12 cellular contexts compared by ENCODE assay signal in genomic region chr2:207472343-207473202, GRCh38. TPM values are rescaled to one million over a fixed set of nuclear protein-coding genes. Genes with fewer than 3 reads are reported as not detected.
DNase-seq lines count a peak whose midpoint lies in the region; ATAC-seq, FAIRE-seq and TF ChIP-seq lines count a peak whose summit lies in the region.
"Had no signal": no experiment of that assay in that cellular context is flagged by ENCODE, and none has a peak within 500 bp of the region (broad histone marks: within the 10 kb centered on the region; RNA-seq: fewer than 3 reads in every experiment).

No MANE protein-coding gene starts in this region.

- peak overlapping the region; percentile 58 for H3K27ac ChIP-seq in endothelial cell of umbilical vein (ENCODE audit: insufficient read depth, low read depth, low read length)
- H3K27ac ChIP-seq in muscle layer of colon (ENCODE audit: low read depth, low read length) = no peak overlapping the region
- peak overlapping the region in 2 of 4 donors; percentile 2 to 7 for H3K27ac ChIP-seq in transverse colon
- H3K27ac ChIP-seq in effector memory CD4-positive, alpha-beta T cell (ENCODE audit: insufficient read depth, low read length, poor library complexity, severe bottlenecking) = no peak overlapping the region
- H3K27ac ChIP-seq: HL-60 had no signal

- peak overlapping the region in 1 of 3 experiments; percentile 40 for H3K4me3 ChIP-seq in endothelial cell of umbilical vein (replicated peaks in 1 of 3; ENCODE audit: insufficient read depth in 1 of 3, low read depth in 1 of 3, low read length in 3 of 3)
- peak overlapping the region in 1 of 2 donors; percentile 45 for H3K4me3 ChIP-seq in muscle layer of colon (ENCODE audit: low read depth in 1 of 2, low read length in 2 of 2)
- no peak overlapping the region for H3K4me3 ChIP-seq in transverse colon
- no peak overlapping the region for H3K4me3 ChIP-seq in effector memory CD4-positive, alpha-beta T cell (ENCODE audit: insufficient read depth, low read depth, low read length, poor library complexity, severe bottlenecking)

- POLR2A ChIA-PET in activated CD4-positive, alpha-beta memory T cell treated with anti-CD3 and anti-CD28 coated beads for 36 hours (lab: Charles Lee) = interaction anchor here (1.0 to 1.2 kb wide), 3 partner anchors 308 to 672 kb away, joined by 3 to 6 read pairs (median 6); no protein-coding TSS in a partner anchor
- POLR2A ChIA-PET in activated CD4-positive, alpha-beta memory T cell treated with anti-CD3 and anti-CD28 coated beads, Interleukin-2, amount 10 ng/mL, durations not matched to agents 7 days and 5 days (lab: Charles Lee) = interaction anchor here (0.7 to 2.1 kb wide), 7 partner anchors 16 to 672 kb away, joined by 3 to 8 read pairs (median 5); no protein-coding TSS in a partner anchor
- POLR2A ChIA-PET in endothelial cell of umbilical vein (lab: Charles Lee) = interaction anchor here (1.4 to 1.5 kb wide), 2 partner anchors 305 to 307 kb away, joined by 5 to 6 read pairs; partner anchors contain the start of gene KLF7

- no peaks in the 10 kb centered on the region for H3K9me3 Mint-ChIP-seq in activated CD4-positive, alpha-beta memory T cell treated with anti-CD3 and anti-CD28 coated beads for 36 hours
- H3K9me3 Mint-ChIP-seq in activated CD4-positive, alpha-beta memory T cell treated with anti-CD3 and anti-CD28 coated beads, Interleukin-2, amount 10 ng/mL, durations not matched to agents 7 days and 5 days = no peaks in the 10 kb centered on the region
- no peaks in the 10 kb centered on the region for H3K9me3 Mint-ChIP-seq in type B pancreatic cell
- H3K9me3 Mint-ChIP-seq: activated T-cell treated with anti-CD3 and anti-CD28 coated beads, Interleukin-2, amount 50 U/mL, for 4 hours; naive B cell had no signal

- H3K4me2 ChIP-seq in endothelial cell of umbilical vein (ENCODE audit: insufficient read depth, low read length) = peak overlapping the region; percentile 86

- intact Hi-C loops in activated CD4-positive, alpha-beta memory T cell treated with anti-CD3 and anti-CD28 coated beads for 36 hours (cut with micrococcal nuclease) = loop anchor here (1.0 to 10.0 kb wide), 8 partner anchors 78 to 918 kb away; no protein-coding TSS in a partner anchor
- intact Hi-C loops in endothelial cell of umbilical vein (cut with micrococcal nuclease) = loop anchor here (1.0 to 10.0 kb wide), 10 partner anchors 138 to 918 kb away; no protein-coding TSS in a partner anchor
- intact Hi-C loops in transverse colon (cut with DNase I; ENCODE audit: low total_unique reads) = loop anchor here (1.0 kb wide), 1 partner anchor 489 kb away; no protein-coding TSS in a partner anchor

- in situ Hi-C loops in transverse colon (cut with MboI; ENCODE audit: low pct_ligation_motif_present in 1 of 4, low pct_unique_long_range_greater_than_20kb in 1 of 4, low sequenced_read_pairs in 3 of 4) = loop anchor here (5.0 to 10.0 kb wide), 6 partner anchors 488 to 778 kb away; no protein-coding TSS in a partner anchor

- H2AFZ ChIP-seq in endothelial cell of umbilical vein (ENCODE audit: low read depth, low read length) = peak overlapping the region; percentile 96

- TF ChIP-seq CTCF in endothelial cell of umbilical vein (IDR thresholded peaks at IDR 0.05; ENCODE audit: extremely low read depth in 1 of 2, insufficient read depth in 1 of 2, low read depth in 1 of 2, low read length in 2 of 2) (no peak), type B pancreatic cell (conservative IDR thresholded peaks at IDR 0.05) (no peak), transverse colon (IDR thresholded peaks at IDR 0.05) (no peak)

- H3K36me3 Mint-ChIP-seq in activated CD4-positive, alpha-beta memory T cell treated with anti-CD3 and anti-CD28 coated beads for 36 hours = no peaks in the 10 kb centered on the region
- H3K36me3 Mint-ChIP-seq in activated CD4-positive, alpha-beta memory T cell treated with anti-CD3 and anti-CD28 coated beads, Interleukin-2, amount 10 ng/mL, durations not matched to agents 7 days and 5 days (ENCODE audit: low read depth) = no peaks in the 10 kb centered on the region
- no peaks in the 10 kb centered on the region for H3K36me3 Mint-ChIP-seq in type B pancreatic cell

- H3K9ac ChIP-seq in endothelial cell of umbilical vein (replicated peaks; ENCODE audit: extremely low read depth, insufficient read depth, low read length) = peak overlapping the region; percentile 41
- peak overlapping the region; percentile 31 for H3K9ac ChIP-seq in muscle layer of colon (ENCODE audit: low read length)

- H3K36me3 ChIP-seq in endothelial cell of umbilical vein (ENCODE audit: control insufficient read depth in 2 of 2, extremely low read depth in 1 of 2, insufficient read depth in 2 of 2, low read length in 2 of 2) (no peaks in the 10 kb centered on the region), muscle layer of colon (ENCODE audit: insufficient read depth, low read length) (no peaks in the 10 kb centered on the region), transverse colon (no peaks in the 10 kb centered on the region)
- H3K36me3 ChIP-seq in effector memory CD4-positive, alpha-beta T cell (ENCODE audit: control insufficient read depth, insufficient read depth, low read length) = no peaks in the 10 kb centered on the region
- H3K36me3 ChIP-seq: heart right ventricle had no signal

- H3K9me3 ChIP-seq in endothelial cell of umbilical vein (replicated peaks; ENCODE audit: control insufficient read depth, insufficient read depth, low read length) = no peaks in the 10 kb centered on the region
- no peaks in the 10 kb centered on the region for H3K9me3 ChIP-seq in muscle layer of colon (ENCODE audit: low read length)
- H3K9me3 ChIP-seq in transverse colon = no peaks in the 10 kb centered on the region
- H3K9me3 ChIP-seq in effector memory CD4-positive, alpha-beta T cell (ENCODE audit: control insufficient read depth, low read length) = no peaks in the 10 kb centered on the region
- H3K9me3 ChIP-seq: heart right ventricle had no signal

- TF ChIP-seq POLR2A in endothelial cell of umbilical vein (IDR thresholded peaks at IDR 0.05; ENCODE audit: low read depth, low read length) (no peak), transverse colon (IDR thresholded peaks at IDR 0.05) (no peak)

- DNase-seq in activated CD4-positive, alpha-beta memory T cell treated with anti-CD3 and anti-CD28 coated beads for 36 hours = no peak
- DNase-seq in activated CD4-positive, alpha-beta memory T cell treated with anti-CD3 and anti-CD28 coated beads, Interleukin-2, amount 10 ng/mL, durations not matched to agents 7 days and 5 days = no peak
- no peak for DNase-seq in endothelial cell of umbilical vein (ENCODE audit: low read depth, low spot score)
- DNase-seq in type B pancreatic cell (ENCODE audit: extremely low spot score, unreplicated experiment) = no peak
- no peak for DNase-seq in transverse colon
- DNase-seq in effector memory CD4-positive, alpha-beta T cell = no peak
- DNase-seq: activated T-cell treated with anti-CD3 and anti-CD28 coated beads, Interleukin-2, amount 50 U/mL, for 4 hours; naive B cell had no signal

- WGBS in transverse colon (ENCODE audit: low coverage in 1 of 2), 2 donors = 72% methylated on average over 13 to 14 of the region's 14 CpGs

- H3K4me3 Mint-ChIP-seq in activated CD4-positive, alpha-beta memory T cell treated with anti-CD3 and anti-CD28 coated beads for 36 hours = no peak overlapping the region
- H3K4me3 Mint-ChIP-seq in activated CD4-positive, alpha-beta memory T cell treated with anti-CD3 and anti-CD28 coated beads, Interleukin-2, amount 10 ng/mL, durations not matched to agents 7 days and 5 days = no peak overlapping the region
- H3K4me3 Mint-ChIP-seq in type B pancreatic cell = peak overlapping the region; percentile 44
- H3K4me3 Mint-ChIP-seq: activated T-cell treated with anti-CD3 and anti-CD28 coated beads, Interleukin-2, amount 50 U/mL, for 4 hours; naive B cell had no signal

- H4K20me1 ChIP-seq in endothelial cell of umbilical vein (replicated peaks; ENCODE audit: control insufficient read depth, extremely low read depth, insufficient read depth, low read length) = no peaks in the 10 kb centered on the region

- CTCF ChIA-PET in activated CD4-positive, alpha-beta memory T cell treated with anti-CD3 and anti-CD28 coated beads for 36 hours (lab: Charles Lee) = interaction anchor here (0.5 to 3.5 kb wide), 39 partner anchors 11 to 917 kb away, joined by 3 to 36 read pairs (median 4); partner anchors contain the start of gene KLF7
- CTCF ChIA-PET in activated CD4-positive, alpha-beta memory T cell treated with anti-CD3 and anti-CD28 coated beads, Interleukin-2, amount 10 ng/mL, durations not matched to agents 7 days and 5 days (lab: Charles Lee) = interaction anchor here (0.7 to 3.2 kb wide), 25 partner anchors 13 to 916 kb away, joined by 3 to 39 read pairs (median 4); partner anchors contain the start of gene KLF7
- CTCF ChIA-PET in endothelial cell of umbilical vein (lab: Charles Lee) = interaction anchor here (0.6 to 3.6 kb wide), 53 partner anchors 11 to 1080 kb away, joined by 3 to 76 read pairs (median 4); partner anchors contain the start of gene KLF7

- peaks cover 29% of the 10 kb centered on the region for H3K4me1 Mint-ChIP-seq in activated CD4-positive, alpha-beta memory T cell treated with anti-CD3 and anti-CD28 coated beads for 36 hours (ENCODE audit: low read depth)
- peaks cover 29% of the 10 kb centered on the region for H3K4me1 Mint-ChIP-seq in activated CD4-positive, alpha-beta memory T cell treated with anti-CD3 and anti-CD28 coated beads, Interleukin-2, amount 10 ng/mL, durations not matched to agents 7 days and 5 days
- H3K4me1 Mint-ChIP-seq in type B pancreatic cell (ENCODE audit: unreplicated experiment) = peaks cover 36% of the 10 kb centered on the region

- H3K27me3 ChIP-seq in endothelial cell of umbilical vein (ENCODE audit: control insufficient read depth in 2 of 2, insufficient read depth in 2 of 2, low read length in 2 of 2) (no peaks in the 10 kb centered on the region), muscle layer of colon (ENCODE audit: control insufficient read depth in 1 of 2, insufficient read depth in 2 of 2, low read length in 2 of 2) (no peaks in the 10 kb centered on the region), transverse colon (no peaks in the 10 kb centered on the region)
- no peaks in the 10 kb centered on the region for H3K27me3 ChIP-seq in effector memory CD4-positive, alpha-beta T cell (replicated peaks; ENCODE audit: control insufficient read depth, insufficient read depth, low read length, poor library complexity, severe bottlenecking)
- H3K27me3 ChIP-seq: heart right ventricle had no signal

- H3K27me3 Mint-ChIP-seq in activated CD4-positive, alpha-beta memory T cell treated with anti-CD3 and anti-CD28 coated beads for 36 hours = no peaks in the 10 kb centered on the region
- H3K27me3 Mint-ChIP-seq in activated CD4-positive, alpha-beta memory T cell treated with anti-CD3 and anti-CD28 coated beads, Interleukin-2, amount 10 ng/mL, durations not matched to agents 7 days and 5 days = peaks cover 3% of the 10 kb centered on the region
- H3K27me3 Mint-ChIP-seq in type B pancreatic cell = peaks cover 3% of the 10 kb centered on the region
- H3K27me3 Mint-ChIP-seq: naive B cell had no signal

- dilution Hi-C loops in endothelial cell of umbilical vein (cut with MboI; ENCODE audit: extremely low pct_ligation_motif_present, low sequenced_read_pairs) = no loop called here

- H3K27ac Mint-ChIP-seq in activated CD4-positive, alpha-beta memory T cell treated with anti-CD3 and anti-CD28 coated beads for 36 hours = peak overlapping the region; percentile 32
- no peak overlapping the region for H3K27ac Mint-ChIP-seq in activated CD4-positive, alpha-beta memory T cell treated with anti-CD3 and anti-CD28 coated beads, Interleukin-2, amount 10 ng/mL, durations not matched to agents 7 days and 5 days
- H3K27ac Mint-ChIP-seq in type B pancreatic cell = no peak overlapping the region
- H3K27ac Mint-ChIP-seq: naive B cell had no signal

- no peak for ATAC-seq in GM18858 (IDR thresholded peaks at IDR 0.05; ENCODE audit: unreplicated experiment)

- no peak for FAIRE-seq in endothelial cell of umbilical vein (lab: Jason Lieb, UNC)

- no peak for TF ChIP-seq EP300 in transverse colon (IDR thresholded peaks at IDR 0.05; ENCODE audit: low read depth)

- H3K9me1 ChIP-seq in endothelial cell of umbilical vein (replicated peaks; ENCODE audit: control insufficient read depth, extremely low read depth, insufficient read depth, low read length) = no peaks in the 10 kb centered on the region

- H3K79me2 ChIP-seq in endothelial cell of umbilical vein (ENCODE audit: control insufficient read depth, insufficient read depth, low read length) = no peaks in the 10 kb centered on the region

- no TSS peak for BruUV-seq in endothelial cell of umbilical vein (replicated peaks; lab: Mats Ljungman, UMichigan)

- H3K4me1 ChIP-seq in endothelial cell of umbilical vein (ENCODE audit: control insufficient read depth, extremely low read depth, insufficient read depth, low read length) (peaks cover 9% of the 10 kb centered on the region), muscle layer of colon (ENCODE audit: insufficient read depth, low read length) (peaks cover 7% of the 10 kb centered on the region), transverse colon (peaks cover 0 to 17% (median 9%) of the 10 kb centered on the region in 4 donors)
- H3K4me1 ChIP-seq in effector memory CD4-positive, alpha-beta T cell (ENCODE audit: control insufficient read depth, insufficient read depth, low read length, poor library complexity, severe bottlenecking) = no peaks in the 10 kb centered on the region

RNA-seq across cellular contexts. Expression of gene CREB1, which starts 57.2 kb away (rescaled TPM):
- 10 to 100 TPM; 90.7 to 92.2 TPM for total RNA-seq in activated CD4-positive, alpha-beta memory T cell treated with anti-CD3 and anti-CD28 coated beads for 36 hours
- 10 to 100 TPM; 91.3 to 99.1 TPM for total RNA-seq in activated CD4-positive, alpha-beta memory T cell treated with anti-CD3 and anti-CD28 coated beads, Interleukin-2, amount 10 ng/mL, durations not matched to agents 7 days and 5 days
- 69.3 and 71.1 TPM in 2 replicates for total RNA-seq in endothelial cell of umbilical vein
- 31.0 and 35.7 TPM in 2 replicates for polyA plus RNA-seq in endothelial cell of umbilical vein
- polyA plus RNA-seq in endothelial cell of umbilical vein (2011; cell fraction: cytosol; rRNA removed) = 26.4 and 29.1 TPM in 2 replicates
- polyA plus RNA-seq in endothelial cell of umbilical vein (2011; cell fraction: nucleus; rRNA removed) = 41.0 and 42.2 TPM in 2 replicates
- polyA plus RNA-seq in endothelial cell of umbilical vein (2012) = 34.9 and 45.5 TPM in 2 replicates
- 131 and 149 TPM in 2 replicates for polyA minus RNA-seq in endothelial cell of umbilical vein
- 28.4 TPM for polyA minus RNA-seq in endothelial cell of umbilical vein (2011; cell fraction: cytosol; rRNA and poly(A)+ RNA removed)
- 65.2 and 84.5 TPM in 2 replicates for polyA minus RNA-seq in endothelial cell of umbilical vein (2011; cell fraction: nucleus; rRNA and poly(A)+ RNA removed)
- total RNA-seq in type B pancreatic cell (ENCODE audit: low replicate concordance) = 78.5 and 89.6 TPM in 2 replicates
- 10 to 100 TPM; 41.9 to 56.1 (median 51.9) TPM for total RNA-seq in transverse colon
